ENCODE assay signal across 8 cellular contexts in the genomic region with DNA sequence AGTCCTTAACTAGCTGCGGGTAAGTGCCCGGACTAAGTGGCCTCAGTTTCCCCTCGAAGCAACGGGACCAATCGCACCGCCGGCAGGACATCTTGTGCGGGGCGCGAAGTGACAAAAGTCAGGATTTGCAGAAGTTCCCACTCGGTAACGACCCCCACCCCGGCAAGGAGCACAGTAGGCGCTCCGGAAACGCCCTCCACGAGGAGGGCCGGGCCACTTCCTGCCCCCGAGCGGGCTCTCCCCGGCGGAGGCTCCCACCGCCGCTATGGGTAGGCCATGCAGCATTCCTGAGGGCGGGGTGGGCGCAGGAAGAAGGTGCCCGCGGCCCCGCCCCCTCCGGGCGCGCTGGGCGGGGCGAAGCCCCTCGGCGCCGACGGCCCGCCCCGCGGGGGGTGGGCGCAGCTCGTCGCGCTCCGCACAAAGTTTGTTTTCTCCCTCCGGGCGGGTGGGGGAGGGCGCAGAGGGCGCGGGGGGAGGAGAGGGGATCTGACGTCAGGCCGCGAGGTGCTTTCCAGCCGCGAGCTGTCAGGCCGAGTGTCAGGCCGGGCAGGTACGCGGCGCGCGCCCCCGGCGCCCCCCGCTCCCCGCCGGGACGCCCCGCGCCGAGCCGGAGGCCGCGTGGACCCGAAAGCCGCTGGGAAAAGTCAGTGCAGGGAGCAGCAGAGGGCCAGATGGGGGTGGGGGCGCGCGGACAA. TPM values are rescaled to one million over a fixed set of nuclear protein-coding genes. Genes with fewer than 3 reads are reported as not detected.
DNase-seq lines count a peak whose midpoint lies in the region; TF ChIP-seq lines count a peak whose summit lies in the region.

A gene (plus strand): TSS at position 495 of the 695 bp plus-strand sequence. CDS start 5,178 bp downstream, outside the sequence.

- H3K27me3 Mint-ChIP-seq in T-helper 2 cell treated with Interferon-gamma antibody and Interleukin-4, amounts not matched to agents 5 μg/mL and 100 μg/mL, for 36 hours (ENCODE audit: low read depth): no peaks in the 10 kb centered on the region

- peaks cover 0 to 33% of the 10 kb centered on the region in 2 donors for H3K4me1 ChIP-seq in right atrium auricular region

- peak within 1 kb of the TSS; percentile 97 for H3K27ac Mint-ChIP-seq in T-helper 2 cell treated with Interferon-gamma antibody and Interleukin-4, amounts not matched to agents 5 μg/mL and 100 μg/mL, for 36 hours

- H3K36me3 Mint-ChIP-seq in T-helper 2 cell treated with Interferon-gamma antibody and Interleukin-4, amounts not matched to agents 5 μg/mL and 100 μg/mL, for 36 hours (ENCODE audit: low read depth): peaks cover 20% of the 10 kb centered on the region

- peaks cover 28% of the 10 kb centered on the region for H3K4me1 Mint-ChIP-seq in T-helper 2 cell treated with Interferon-gamma antibody and Interleukin-4, amounts not matched to agents 5 μg/mL and 100 μg/mL, for 36 hours (ENCODE audit: low read depth)

- no peaks in the 10 kb centered on the region for H3K27me3 ChIP-seq in right atrium auricular region

- DNase-seq in GM03348 (ENCODE audit: low spot score) (peak; percentile 97), GOT3 (lab: John Stamatoyannopoulos, UW) (peak; percentile 36), M059J (ENCODE audit: low read depth) (peak; percentile 82), right atrium auricular region (ENCODE audit: low spot score) (peak; percentile 83), retinal pigment epithelial cell (ENCODE audit: low read depth) (no peak), dedifferentiated amniotic fluid mesenchymal stem cell (ENCODE audit: extremely low spot score) (no peak)
- peak; percentile 87 for DNase-seq in T-helper 2 cell treated with Interferon-gamma antibody and Interleukin-4, amounts not matched to agents 5 μg/mL and 100 μg/mL, for 36 hours (ENCODE audit: low spot score)

- peak within 1 kb of the TSS; percentile 88 to 91 for H3K4me3 ChIP-seq in right atrium auricular region
- peak within 1 kb of the TSS; percentile 70 for H3K4me3 ChIP-seq in retinal pigment epithelial cell (ENCODE audit: low read length)

- TF ChIP-seq CTCF in right atrium auricular region (IDR thresholded peaks at IDR 0.05) (no peak), retinal pigment epithelial cell (conservative IDR thresholded peaks at IDR 0.05; ENCODE audit: low read depth, low read length) (no peak)

- no peaks in the 10 kb centered on the region for H3K9me3 ChIP-seq in right atrium auricular region

- no peaks in the 10 kb centered on the region for H3K9me3 Mint-ChIP-seq in T-helper 2 cell treated with Interferon-gamma antibody and Interleukin-4, amounts not matched to agents 5 μg/mL and 100 μg/mL, for 36 hours

- peak within 1 kb of the TSS; percentile 96 for H3K4me3 Mint-ChIP-seq in T-helper 2 cell treated with Interferon-gamma antibody and Interleukin-4, amounts not matched to agents 5 μg/mL and 100 μg/mL, for 36 hours

- H3K27ac ChIP-seq in angular gyrus (ENCODE audit: low read depth, low read length) (peak within 1 kb of the TSS; percentile 56), right atrium auricular region (peak within 1 kb of the TSS; percentile 91 to 94)

- H3K36me3 ChIP-seq in right atrium auricular region: no peaks in the 10 kb centered on the region

RNA-seq across cellular contexts. Expression of the gene that starts here (rescaled TPM):
- total RNA-seq in M059J (2014; rRNA removed; shearing (Covaris generic)): 15.4 and 23.9 TPM in 2 replicates
- total RNA-seq in right atrium auricular region: 10 to 100 TPM in 1 of 2 donors, 1 to 10 TPM in 1; 8.9 to 10.7 TPM

Comparison
In these comparisons a context has a peak if more than half of its experiments do, and no peak if none do; other contexts are left out.
1. DNase-seq: peak in GM03348 (single experiment), GOT3 (single experiment), M059J (single experiment), T-helper 2 cell treated with Interferon-gamma antibody and Interleukin-4, amounts not matched to agents 5 μg/mL and 100 μg/mL, for 36 hours (single experiment) and right atrium auricular region (single experiment); none in retinal pigment epithelial cell (single experiment) and dedifferentiated amniotic fluid mesenchymal stem cell (single experiment).